Comparison of ENCODE assay signal across 16 cellular contexts in the genomic region with DNA sequence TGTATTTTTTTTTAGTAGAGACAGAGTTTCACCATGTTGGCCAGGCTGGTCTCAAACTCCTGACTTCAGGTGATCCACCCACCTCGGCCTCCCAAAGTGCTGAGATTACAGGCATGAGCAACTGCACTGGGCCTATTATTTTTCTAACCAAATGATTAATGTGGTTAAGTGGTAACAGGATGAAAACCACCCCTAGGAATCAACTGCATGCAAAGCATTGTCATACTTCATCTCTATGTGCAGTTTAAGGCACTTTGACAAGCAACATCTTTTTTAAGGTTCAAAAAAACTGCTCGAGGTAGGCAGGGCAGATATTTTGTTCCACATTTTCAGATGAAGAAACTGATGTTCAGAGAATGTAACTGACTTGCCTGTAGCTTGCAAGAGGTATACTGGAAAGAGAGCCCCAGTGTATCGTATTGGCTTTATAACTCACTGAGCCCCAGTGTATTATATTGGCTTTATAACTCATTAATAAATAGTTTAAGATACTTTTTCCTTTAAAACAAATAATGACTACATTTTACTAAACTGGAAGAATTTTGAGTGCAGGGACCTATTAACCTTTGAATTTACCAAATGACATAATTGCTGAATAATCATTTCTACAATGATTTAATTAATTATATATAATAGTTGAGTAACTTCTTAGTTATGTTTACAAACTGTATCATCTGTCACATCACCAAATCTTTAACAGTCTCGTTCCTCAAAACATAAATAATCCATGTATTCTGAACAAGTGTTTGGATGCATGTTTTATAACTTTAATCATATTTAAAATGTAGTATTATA. TPM values are rescaled to one million over a fixed set of nuclear protein-coding genes. Genes with fewer than 3 reads are reported as not detected.
DNase-seq lines count a peak whose midpoint lies in the region; ATAC-seq and TF ChIP-seq lines count a peak whose summit lies in the region.
"Had no signal": no experiment of that assay in that cellular context is flagged by ENCODE, and none has a peak within 500 bp of the region (broad histone marks: within the 10 kb centered on the region; RNA-seq: fewer than 3 reads in every experiment).

No MANE protein-coding gene starts in this region.

- TF ChIP-seq CTCF in brain microvascular endothelial cell (IDR thresholded peaks at IDR 0.05; ENCODE audit: low read depth, low read length, missing control alignments), result no peak

- H3K27me3 Mint-ChIP-seq in CD4-positive, alpha-beta memory T cell, result no peaks in the 10 kb centered on the region
- H3K27me3 Mint-ChIP-seq: activated naive CD8-positive, alpha-beta T cell treated with anti-CD3 and anti-CD28 coated beads for 36 hours; stimulated activated naive CD8-positive, alpha-beta T cell treated with anti-CD3 and anti-CD28 coated beads, Interleukin-15, Interleukin-2, amounts not matched to agents 100 ng/mL and 50 ng/mL, for 24 hours had no signal

- POLR2A ChIA-PET in CD4-positive, alpha-beta memory T cell (lab: Charles Lee; ENCODE audit: partially characterized antibody), result interaction anchor here (0.9 to 1.7 kb wide), 2 partner anchors 11 to 330 kb away, joined by 3 to 5 read pairs; partner anchors contain the start of gene ARID5B

- no peaks in the 10 kb centered on the region for H3K9me3 ChIP-seq in CD4-positive, alpha-beta memory T cell (ENCODE audit: control insufficient read depth in 1 of 2, low read length in 2 of 2)
- H3K9me3 ChIP-seq: uterus had no signal

- H3K27me3 ChIP-seq in CD4-positive, alpha-beta memory T cell (ENCODE audit: insufficient read depth, low read length), result no peaks in the 10 kb centered on the region
- H3K27me3 ChIP-seq in brain microvascular endothelial cell (replicated peaks), result no peaks in the 10 kb centered on the region
- H3K27me3 ChIP-seq: uterus had no signal

- H3K36me3 ChIP-seq in CD4-positive, alpha-beta memory T cell (ENCODE audit: insufficient read depth, low read length), result no peaks in the 10 kb centered on the region
- H3K36me3 ChIP-seq in brain microvascular endothelial cell (replicated peaks), result no peaks in the 10 kb centered on the region
- H3K36me3 ChIP-seq: uterus had no signal

- in situ Hi-C loops in brain microvascular endothelial cell (cut with HindIII; ENCODE audit: low pct_ligation_motif_present, low sequenced_read_pairs), result loop anchor here (25.0 kb wide), 1 partner anchor 143 kb away; no protein-coding TSS in a partner anchor

- H3K36me3 Mint-ChIP-seq in CD4-positive, alpha-beta memory T cell, result no peaks in the 10 kb centered on the region
- H3K36me3 Mint-ChIP-seq: activated naive CD8-positive, alpha-beta T cell treated with anti-CD3 and anti-CD28 coated beads for 36 hours had no signal

- H3K9me3 Mint-ChIP-seq in CD4-positive, alpha-beta memory T cell, result no peaks in the 10 kb centered on the region
- H3K9me3 Mint-ChIP-seq: activated naive CD8-positive, alpha-beta T cell treated with anti-CD3 and anti-CD28 coated beads for 36 hours; stimulated activated naive CD8-positive, alpha-beta T cell treated with anti-CD3 and anti-CD28 coated beads, Interleukin-15, Interleukin-2, amounts not matched to agents 100 ng/mL and 50 ng/mL, for 24 hours had no signal

- CTCF ChIA-PET in CD4-positive, alpha-beta memory T cell (lab: Charles Lee; ENCODE audit: partially characterized antibody), result interaction anchor here (1.8 to 2.0 kb wide), 2 partner anchors 13 to 192 kb away, joined by 6 to 8 read pairs; no protein-coding TSS in a partner anchor

- H3K4me3 ChIP-seq in CD4-positive, alpha-beta memory T cell (ENCODE audit: low read length in 2 of 2), result no peak overlapping the region
- no peak overlapping the region for H3K4me3 ChIP-seq in brain microvascular endothelial cell (ENCODE audit: low read depth, low read length)
- H3K4me3 ChIP-seq: uterus had no signal

- no peak for ATAC-seq in GM21576 (IDR thresholded peaks at IDR 0.05; ENCODE audit: unreplicated experiment)

- peaks cover 12 to 31% (median 14%) of the 10 kb centered on the region in 4 donors for H3K4me1 Mint-ChIP-seq in CD4-positive, alpha-beta memory T cell

- DNase-seq in CD4-positive, alpha-beta memory T cell, result peak in 3 of 5 donors; percentile 13 to 29 (median 20)
- DNase-seq in LHCN-M2 (ENCODE audit: low read depth) (peak; percentile 83), brain microvascular endothelial cell (peak; percentile 47), myocyte (ENCODE audit: low read depth) (peak; percentile 66), SW 1271 (lab: John Stamatoyannopoulos, UW) (no peak), NCI-H2196 treated with DMSO at 0.1 percent for 48 hours (lab: John Stamatoyannopoulos, UW; ENCODE audit: unreplicated experiment) (no peak)
- DNase-seq: activated naive CD8-positive, alpha-beta T cell treated with anti-CD3 and anti-CD28 coated beads for 36 hours; cerebellar nuclear complex; DND-41; Karpas-422; NCI-H1694 treated with DMSO at 0.1 percent for 48 hours; NCI-H510A treated with DMSO at 0.1 percent for 48 hours; uterus had no signal

- no peak overlapping the region for H3K27ac Mint-ChIP-seq in CD4-positive, alpha-beta memory T cell
- H3K27ac Mint-ChIP-seq: activated naive CD8-positive, alpha-beta T cell treated with anti-CD3 and anti-CD28 coated beads for 36 hours; stimulated activated naive CD8-positive, alpha-beta T cell treated with anti-CD3 and anti-CD28 coated beads, Interleukin-15, Interleukin-2, amounts not matched to agents 100 ng/mL and 50 ng/mL, for 24 hours had no signal

- H3K4me3 Mint-ChIP-seq in CD4-positive, alpha-beta memory T cell, result peak overlapping the region in 2 of 8 donors; percentile 2 to 12
- H3K4me3 Mint-ChIP-seq: activated naive CD8-positive, alpha-beta T cell treated with anti-CD3 and anti-CD28 coated beads for 36 hours; stimulated activated naive CD8-positive, alpha-beta T cell treated with anti-CD3 and anti-CD28 coated beads, Interleukin-15, Interleukin-2, amounts not matched to agents 100 ng/mL and 50 ng/mL, for 24 hours had no signal

- H3K4me1 ChIP-seq in CD4-positive, alpha-beta memory T cell (ENCODE audit: insufficient read depth, low read length), result peaks cover 26% of the 10 kb centered on the region
- H3K4me1 ChIP-seq: parathyroid adenoma, uterus had no signal

- H3K27ac ChIP-seq in CD4-positive, alpha-beta memory T cell (ENCODE audit: low read depth, low read length), result no peak overlapping the region
- H3K27ac ChIP-seq in brain microvascular endothelial cell, result peak overlapping the region; percentile 52
- H3K27ac ChIP-seq: parathyroid adenoma had no signal

- intact Hi-C loops in CD4-positive, alpha-beta memory T cell (cut with micrococcal nuclease), result no loop called here

RNA-seq across cellular contexts. Expression of gene RTKN2, which starts 38.1 kb away (rescaled TPM):
- 10 to 100 TPM; 11.0 to 12.2 TPM for total RNA-seq in CD4-positive, alpha-beta memory T cell
- 1 to 10 TPM; 3.2 to 5.4 TPM for polyA plus RNA-seq in CD4-positive, alpha-beta memory T cell
- total RNA-seq in LHCN-M2 (2014; rRNA removed) (6.9 and 8.6 TPM in 2 replicates), myocyte (3.8 and 5.4 TPM in 2 replicates)
- 3.4 TPM for polyA plus RNA-seq in LHCN-M2 (2012)
- 6.2 TPM for polyA plus RNA-seq in myocyte (2012)

Comparison
In these comparisons a context has a peak if more than half of its experiments do, and no peak if none do; other contexts are left out.
1. DNase-seq: peak in CD4-positive, alpha-beta memory T cell (3 of 5), LHCN-M2 (single experiment), brain microvascular endothelial cell (single experiment) and myocyte (single experiment); none in SW 1271 (0 of 2) and NCI-H2196 treated with DMSO at 0.1 percent for 48 hours (single experiment).